8 cellular contexts compared by ENCODE assay signal in the genomic region with DNA sequence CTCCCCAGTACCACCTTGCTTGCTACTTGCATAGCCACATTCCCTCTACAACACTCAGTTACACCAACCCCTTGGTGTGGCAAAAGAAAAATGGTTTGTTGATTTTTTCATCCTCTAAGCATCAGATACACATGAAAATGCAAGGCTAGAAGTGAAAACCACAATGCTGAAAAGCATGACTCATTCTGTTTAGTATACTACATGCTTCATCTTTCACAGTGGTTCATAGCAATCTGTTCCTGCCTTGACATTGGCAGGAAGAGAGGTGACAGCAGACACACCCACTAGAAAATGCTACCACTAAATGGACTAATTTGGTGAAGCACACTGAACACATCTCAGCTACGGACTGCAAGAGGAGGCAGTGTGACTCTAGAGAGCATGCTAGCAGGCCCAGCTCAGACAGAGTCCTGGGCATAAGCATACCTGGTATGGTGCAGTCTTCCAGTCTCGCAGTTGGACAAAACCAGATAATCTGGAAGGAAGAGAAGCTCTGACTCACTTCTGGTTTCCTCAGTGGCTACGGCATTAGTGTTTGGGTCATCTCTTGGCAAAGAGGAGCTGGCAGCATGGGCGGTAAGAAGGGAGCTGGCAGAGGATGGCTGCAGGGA. TPM values are rescaled to one million over a fixed set of nuclear protein-coding genes. Genes with fewer than 3 reads are reported as not detected.
DNase-seq lines count a peak whose midpoint lies in the region; ATAC-seq and TF ChIP-seq lines count a peak whose summit lies in the region.

No MANE protein-coding gene starts in this region.

- H3K27ac Mint-ChIP-seq in immature natural killer cell, result peak overlapping the region; percentile 87 to 94 (median 90)

- peaks cover 0 to 4% (median 0%) of the 10 kb centered on the region in 11 donors for H3K9me3 ChIP-seq in heart right ventricle
- H3K9me3 ChIP-seq in suprapubic skin, result no peaks in the 10 kb centered on the region
- H3K9me3 ChIP-seq in stomach, result peaks cover 0 to 5% (median 0%) of the 10 kb centered on the region in 4 donors

- no peak for TF ChIP-seq EP300 in suprapubic skin (IDR thresholded peaks at IDR 0.05)
- TF ChIP-seq EP300 in stomach (IDR thresholded peaks at IDR 0.05), result no peak

- H3K4me3 Mint-ChIP-seq in immature natural killer cell, result peak overlapping the region; percentile 64 to 77 (median 71)

- H3K27me3 ChIP-seq in heart right ventricle, result no peaks in the 10 kb centered on the region
- no peaks in the 10 kb centered on the region for H3K27me3 ChIP-seq in suprapubic skin
- H3K27me3 ChIP-seq in stomach, result no peaks in the 10 kb centered on the region

- H3K4me1 Mint-ChIP-seq in immature natural killer cell, result peaks cover 59 to 67% of the 10 kb centered on the region in 2 donors

- peaks cover 16 to 22% (median 21%) of the 10 kb centered on the region in 3 donors for H3K36me3 Mint-ChIP-seq in immature natural killer cell

- H3K4me3 ChIP-seq in heart right ventricle (no peak overlapping the region), suprapubic skin (no peak overlapping the region), stomach (no peak overlapping the region)

- TF ChIP-seq CTCF in heart right ventricle (IDR thresholded peaks at IDR 0.05) (no peak), suprapubic skin (IDR thresholded peaks at IDR 0.05) (no peak), stomach (IDR thresholded peaks at IDR 0.05) (no peak)

- H3K36me3 ChIP-seq in heart right ventricle (peaks cover 0 to 58% (median 0%) of the 10 kb centered on the region in 9 donors), suprapubic skin (no peaks in the 10 kb centered on the region), stomach (peaks cover 0 to 11% (median 5%) of the 10 kb centered on the region in 4 donors)

- H3K27me3 Mint-ChIP-seq in immature natural killer cell (ENCODE audit: low read depth in 3 of 3), result peaks cover 0 to 10% (median 2%) of the 10 kb centered on the region in 3 donors

- no peaks in the 10 kb centered on the region for H3K9me3 Mint-ChIP-seq in immature natural killer cell

- intact Hi-C loops in heart right ventricle (cut with DNase I) (loop anchor here in 3 of 10 donors (5.0 kb wide), 1 partner anchor 34 kb away; no protein-coding TSS in a partner anchor), Right ventricle myocardium superior (cut with DNase I) (no loop called here), stomach (cut with DNase I; ENCODE audit: low total_unique reads) (no loop called here)

- 35 to 44% methylated on average over 4 of the region's 4 CpGs for WGBS in heart right ventricle, 2 donors
- 43% methylated on average over 4 of the region's 4 CpGs for WGBS in suprapubic skin
- WGBS in stomach, 5 donors, result 42 to 68% (median 60%) methylated on average over 4 of the region's 4 CpGs

- H3K27ac ChIP-seq in heart right ventricle (peak overlapping the region in 5 of 10 donors; percentile 25 to 57 (median 31)), suprapubic skin (no peak overlapping the region), stomach (peak overlapping the region in 1 of 5 donors; percentile 8)

- TF ChIP-seq POLR2A in suprapubic skin (IDR thresholded peaks at IDR 0.05) (no peak), stomach (IDR thresholded peaks at IDR 0.05) (no peak)

- ATAC-seq in heart right ventricle, result peak in 5 of 8 donors; percentile 18 to 65 (median 42)
- no peak for ATAC-seq in Right ventricle myocardium superior (ENCODE audit: poor library complexity)
- peak; percentile 83 for ATAC-seq in HG02870 (IDR thresholded peaks at IDR 0.05; ENCODE audit: unreplicated experiment)
- peak; percentile 83 for ATAC-seq in SK-N-SH treated with all-trans-retinoic acid at 6 μM for 48 hours

- DNase-seq in heart right ventricle (no peak), Right ventricle myocardium superior (no peak), immature natural killer cell (peak; percentile 65 to 79 (median 67)), suprapubic skin (ENCODE audit: low spot score in 2 of 2) (no peak), stomach (no peak)
- DNase-seq in NK-92 treated with Interleukin-12 subunit alpha and Interleukin-12 subunit beta, amount 100 ng/mL, for 24 hours (lab: John Stamatoyannopoulos, UW), result no peak

- H3K4me1 ChIP-seq in heart right ventricle (peaks cover 0 to 55% (median 30%) of the 10 kb centered on the region in 9 donors), suprapubic skin (no peaks in the 10 kb centered on the region), stomach (peaks cover 0 to 6% (median 1%) of the 10 kb centered on the region in 4 donors)

TF ChIP-seq in SK-N-SH treated with all-trans-retinoic acid at 6 μM for 48 hours, 23 proteins besides CTCF, POLR2A, EP300 and RAD21:
- TF ChIP-seq ZFP3 (CRISPR knock-in tag; IDR thresholded peaks at IDR 0.05) (no peak), ARNTL (CRISPR knock-in tag; IDR thresholded peaks at IDR 0.05; ENCODE audit: borderline replicate concordance, low read depth) (no peak), ZFP30 (CRISPR knock-in tag; IDR thresholded peaks at IDR 0.05) (no peak), GLIS3 (CRISPR knock-in tag; IDR thresholded peaks at IDR 0.05) (no peak), SNAI2 (CRISPR knock-in tag; IDR thresholded peaks at IDR 0.05) (no peak), ZNF70 (CRISPR knock-in tag; IDR thresholded peaks at IDR 0.05) (no peak), ESRRG (CRISPR knock-in tag; IDR thresholded peaks at IDR 0.05) (no peak), PATZ1 (CRISPR knock-in tag; IDR thresholded peaks at IDR 0.05; ENCODE audit: borderline replicate concordance) (no peak), RARB (CRISPR knock-in tag; IDR thresholded peaks at IDR 0.05) (no peak), BACH2 (CRISPR knock-in tag; IDR thresholded peaks at IDR 0.05; ENCODE audit: borderline replicate concordance) (no peak), CSDC2 (CRISPR knock-in tag; IDR thresholded peaks at IDR 0.05) (no peak), PPARA (CRISPR knock-in tag; IDR thresholded peaks at IDR 0.05; ENCODE audit: borderline replicate concordance) (no peak), ISL1 (CRISPR knock-in tag; IDR thresholded peaks at IDR 0.05) (no peak), TCF4 (CRISPR knock-in tag; IDR thresholded peaks at IDR 0.05; ENCODE audit: borderline replicate concordance) (no peak), OSR1 (CRISPR knock-in tag; IDR thresholded peaks at IDR 0.05) (no peak), ZNF8 (CRISPR knock-in tag; IDR thresholded peaks at IDR 0.05) (no peak)
- TF ChIP-seq, protein P1, sequence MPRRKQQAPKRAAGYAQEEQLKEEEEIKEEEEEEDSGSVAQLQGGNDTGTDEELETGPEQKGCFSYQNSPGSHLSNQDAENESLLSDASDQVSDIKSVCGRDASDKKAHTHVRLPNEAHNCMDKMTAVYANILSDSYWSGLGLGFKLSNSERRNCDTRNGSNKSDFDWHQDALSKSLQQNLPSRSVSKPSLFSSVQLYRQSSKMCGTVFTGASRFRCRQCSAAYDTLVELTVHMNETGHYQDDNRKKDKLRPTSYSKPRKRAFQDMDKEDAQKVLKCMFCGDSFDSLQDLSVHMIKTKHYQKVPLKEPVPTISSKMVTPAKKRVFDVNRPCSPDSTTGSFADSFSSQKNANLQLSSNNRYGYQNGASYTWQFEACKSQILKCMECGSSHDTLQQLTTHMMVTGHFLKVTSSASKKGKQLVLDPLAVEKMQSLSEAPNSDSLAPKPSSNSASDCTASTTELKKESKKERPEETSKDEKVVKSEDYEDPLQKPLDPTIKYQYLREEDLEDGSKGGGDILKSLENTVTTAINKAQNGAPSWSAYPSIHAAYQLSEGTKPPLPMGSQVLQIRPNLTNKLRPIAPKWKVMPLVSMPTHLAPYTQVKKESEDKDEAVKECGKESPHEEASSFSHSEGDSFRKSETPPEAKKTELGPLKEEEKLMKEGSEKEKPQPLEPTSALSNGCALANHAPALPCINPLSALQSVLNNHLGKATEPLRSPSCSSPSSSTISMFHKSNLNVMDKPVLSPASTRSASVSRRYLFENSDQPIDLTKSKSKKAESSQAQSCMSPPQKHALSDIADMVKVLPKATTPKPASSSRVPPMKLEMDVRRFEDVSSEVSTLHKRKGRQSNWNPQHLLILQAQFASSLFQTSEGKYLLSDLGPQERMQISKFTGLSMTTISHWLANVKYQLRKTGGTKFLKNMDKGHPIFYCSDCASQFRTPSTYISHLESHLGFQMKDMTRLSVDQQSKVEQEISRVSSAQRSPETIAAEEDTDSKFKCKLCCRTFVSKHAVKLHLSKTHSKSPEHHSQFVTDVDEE (CRISPR knock-in tag; IDR thresholded peaks at IDR 0.05), result no peak

RNA-seq across cellular contexts. Expression of gene GAB3, which starts 38.0 kb away (rescaled TPM):
- total RNA-seq in heart right ventricle (10 to 100 TPM; 13.6 to 32.1 (median 22.0) TPM), Right ventricle myocardium superior (11.9 TPM), suprapubic skin (1 to 10 TPM in 2 of 4 donors, under 1 TPM in 2; 0.65 to 2.7 (median 1.6) TPM), stomach (10 to 100 TPM in 1 of 5 donors, 1 to 10 TPM in 2, under 1 TPM in 1, not detected in 1; 0.58 to 11.0 (median 5.2) TPM)
- polyA plus RNA-seq in heart right ventricle (10 to 100 TPM in 1 of 2 donors, 1 to 10 TPM in 1; 5.9 to 25.2 TPM), immature natural killer cell (10 to 100 TPM in 2 of 3 donors, 1 to 10 TPM in 1; 9.3 to 23.6 (median 15.6) TPM), stomach (1 to 10 TPM in 1 of 3 donors, under 1 TPM in 2; 0.93 to 1.7 (median 0.95) TPM)

RNA-seq across cellular contexts. Expression of gene DKC1, which starts 49.8 kb away (rescaled TPM):
- total RNA-seq in heart right ventricle (10 to 100 TPM; 18.8 to 31.9 (median 26.6) TPM), Right ventricle myocardium superior (21.2 TPM), suprapubic skin (10 to 100 TPM; 38.1 to 60.6 (median 42.9) TPM), stomach (100 to 1,000 TPM in 1 of 5 donors, 10 to 100 TPM in 3, 1 to 10 TPM in 1; 5.8 to 113 (median 37.6) TPM)
- polyA plus RNA-seq in heart right ventricle (10 to 100 TPM; 25.0 to 25.5 TPM), immature natural killer cell (10 to 100 TPM; 21.1 to 35.5 (median 32.3) TPM), stomach (10 to 100 TPM; 20.5 to 25.5 (median 24.0) TPM)

RNA-seq across cellular contexts. Expression of gene CTAG2, which starts 59.5 kb away (rescaled TPM):
- total RNA-seq in heart right ventricle, result not detected
- not detected for polyA plus RNA-seq in heart right ventricle
- total RNA-seq in Right ventricle myocardium superior, result not detected
- not detected for polyA plus RNA-seq in immature natural killer cell
- not detected for total RNA-seq in suprapubic skin
- not detected for total RNA-seq in stomach
- 1 to 10 TPM in 1 of 3 donors, not detected in 2; 2.9 TPM for polyA plus RNA-seq in stomach

Comparison
In these comparisons a context has a peak if more than half of its experiments do, and no peak if none do; other contexts are left out.
1. DNase-seq: peak in immature natural killer cell (3 of 3); none in heart right ventricle (0 of 2), Right ventricle myocardium superior (single experiment), suprapubic skin (0 of 2), NK-92 treated with Interleukin-12 subunit alpha and Interleukin-12 subunit beta, amount 100 ng/mL, for 24 hours (single experiment) and stomach (single experiment).